ENCODE assay signal across 8 cellular contexts in the genomic region with DNA sequence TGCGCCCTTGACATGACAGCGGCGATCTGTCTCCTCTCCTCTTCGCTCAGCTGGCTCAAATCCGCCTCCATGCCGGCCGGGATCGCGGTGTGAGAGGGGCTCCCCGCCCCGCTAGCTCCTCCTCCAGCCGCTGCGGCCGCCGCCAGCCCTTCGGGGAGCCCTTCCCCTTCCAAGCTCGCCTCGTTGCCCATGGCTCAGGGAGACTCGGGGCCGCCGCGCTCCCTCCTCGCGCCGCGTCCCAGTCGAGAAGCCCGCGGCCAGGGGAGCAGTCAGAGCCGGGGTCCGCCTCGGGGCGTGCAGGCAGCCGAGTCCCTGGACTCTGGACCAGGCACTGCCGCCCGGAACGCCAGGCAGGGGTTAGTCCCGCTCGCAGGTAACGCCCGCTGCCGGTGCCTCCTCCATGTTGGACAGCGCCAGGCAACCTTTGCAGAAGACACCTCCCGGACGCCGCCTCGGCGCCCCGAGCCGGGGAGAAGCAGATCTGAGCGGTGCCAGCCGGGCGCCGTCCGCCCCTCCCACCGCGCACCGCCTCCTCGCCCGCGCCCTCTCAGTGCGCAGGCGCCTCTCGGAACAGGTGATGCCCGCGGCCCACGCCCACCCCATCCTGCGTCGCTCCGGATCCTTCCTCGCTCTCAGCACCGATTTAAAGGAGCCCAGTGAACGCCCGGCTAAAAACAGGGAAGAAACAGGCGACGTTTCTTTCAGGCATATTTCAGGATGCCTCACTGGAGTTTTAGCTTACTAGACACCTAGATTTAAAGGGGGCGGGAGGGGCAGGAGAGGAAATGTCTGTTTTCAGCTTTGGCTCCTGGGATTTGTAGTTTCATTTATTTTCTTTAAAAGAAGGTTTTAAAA.
DNase-seq lines count a peak whose midpoint lies in the region; ATAC-seq lines count a peak whose summit lies in the region.

A gene with protein sequence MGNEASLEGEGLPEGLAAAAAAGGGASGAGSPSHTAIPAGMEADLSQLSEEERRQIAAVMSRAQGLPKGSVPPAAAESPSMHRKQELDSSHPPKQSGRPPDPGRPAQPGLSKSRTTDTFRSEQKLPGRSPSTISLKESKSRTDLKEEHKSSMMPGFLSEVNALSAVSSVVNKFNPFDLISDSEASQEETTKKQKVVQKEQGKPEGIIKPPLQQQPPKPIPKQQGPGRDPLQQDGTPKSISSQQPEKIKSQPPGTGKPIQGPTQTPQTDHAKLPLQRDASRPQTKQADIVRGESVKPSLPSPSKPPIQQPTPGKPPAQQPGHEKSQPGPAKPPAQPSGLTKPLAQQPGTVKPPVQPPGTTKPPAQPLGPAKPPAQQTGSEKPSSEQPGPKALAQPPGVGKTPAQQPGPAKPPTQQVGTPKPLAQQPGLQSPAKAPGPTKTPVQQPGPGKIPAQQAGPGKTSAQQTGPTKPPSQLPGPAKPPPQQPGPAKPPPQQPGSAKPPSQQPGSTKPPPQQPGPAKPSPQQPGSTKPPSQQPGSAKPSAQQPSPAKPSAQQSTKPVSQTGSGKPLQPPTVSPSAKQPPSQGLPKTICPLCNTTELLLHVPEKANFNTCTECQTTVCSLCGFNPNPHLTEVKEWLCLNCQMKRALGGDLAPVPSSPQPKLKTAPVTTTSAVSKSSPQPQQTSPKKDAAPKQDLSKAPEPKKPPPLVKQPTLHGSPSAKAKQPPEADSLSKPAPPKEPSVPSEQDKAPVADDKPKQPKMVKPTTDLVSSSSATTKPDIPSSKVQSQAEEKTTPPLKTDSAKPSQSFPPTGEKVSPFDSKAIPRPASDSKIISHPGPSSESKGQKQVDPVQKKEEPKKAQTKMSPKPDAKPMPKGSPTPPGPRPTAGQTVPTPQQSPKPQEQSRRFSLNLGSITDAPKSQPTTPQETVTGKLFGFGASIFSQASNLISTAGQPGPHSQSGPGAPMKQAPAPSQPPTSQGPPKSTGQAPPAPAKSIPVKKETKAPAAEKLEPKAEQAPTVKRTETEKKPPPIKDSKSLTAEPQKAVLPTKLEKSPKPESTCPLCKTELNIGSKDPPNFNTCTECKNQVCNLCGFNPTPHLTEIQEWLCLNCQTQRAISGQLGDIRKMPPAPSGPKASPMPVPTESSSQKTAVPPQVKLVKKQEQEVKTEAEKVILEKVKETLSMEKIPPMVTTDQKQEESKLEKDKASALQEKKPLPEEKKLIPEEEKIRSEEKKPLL (N-terminal part only) (minus strand): TSS at position 483 of the 855 bp plus-strand sequence. CDS start 292 bp downstream, at position 191.

- no peaks in the 10 kb centered on the region for H3K36me3 ChIP-seq in ACC112 (ENCODE audit: insufficient read depth, low read length)
- no peaks in the 10 kb centered on the region for H3K36me3 ChIP-seq in effector memory CD4-positive, alpha-beta T cell (ENCODE audit: control insufficient read depth, insufficient read depth, low read length)

- DNase-seq in NCI-H345 (lab: John Stamatoyannopoulos, UW) (peak; percentile 95), medulla oblongata (ENCODE audit: extremely low spot score) (peak; percentile 81)
- DNase-seq in activated CD4-positive, alpha-beta T cell treated with anti-CD3 and anti-CD28 coated beads, Interleukin-2, amount 50 U/mL, for 1 hour, result peak; percentile 15
- DNase-seq in effector memory CD4-positive, alpha-beta T cell, result peak in 1 of 3 donors; percentile 4
- peak; percentile 35 to 50 for DNase-seq in stimulated activated CD8-positive, alpha-beta memory T cell treated with anti-CD3 and anti-CD28 coated beads, Interleukin-15, amount 100 ng/mL, for 48 hours (ENCODE audit: low read depth in 2 of 2)

- no peaks in the 10 kb centered on the region for H3K9me3 ChIP-seq in effector memory CD4-positive, alpha-beta T cell (ENCODE audit: control insufficient read depth, low read length)

- ATAC-seq in GM18909 (IDR thresholded peaks at IDR 0.05; ENCODE audit: poor library complexity, unreplicated experiment) (peak; percentile 96), HG03196 (IDR thresholded peaks at IDR 0.05; ENCODE audit: unreplicated experiment) (peak; percentile 97)

- H3K4me3 ChIP-seq in ACC112 (ENCODE audit: low read depth, low read length), result peak within 1 kb of the TSS; percentile 78
- H3K4me3 ChIP-seq in effector memory CD4-positive, alpha-beta T cell (ENCODE audit: insufficient read depth, low read depth, low read length, poor library complexity, severe bottlenecking), result peak within 1 kb of the TSS; percentile 25

- peak within 1 kb of the TSS; percentile 94 for H2AFZ ChIP-seq in ACC112 (ENCODE audit: low read length, unreplicated experiment)

- H3K27ac ChIP-seq in ACC112 (ENCODE audit: low read depth, low read length), result no peak within 1 kb of the TSS
- H3K27ac ChIP-seq in effector memory CD4-positive, alpha-beta T cell (ENCODE audit: insufficient read depth, low read length, poor library complexity, severe bottlenecking), result no peak within 1 kb of the TSS

- H3K79me2 ChIP-seq in ACC112 (ENCODE audit: control insufficient read depth, insufficient read depth, low read length, unreplicated experiment), result no peaks in the 10 kb centered on the region

- peaks cover 47% of the 10 kb centered on the region for H3K27me3 ChIP-seq in ACC112 (ENCODE audit: insufficient read depth, low read length)
- H3K27me3 ChIP-seq in effector memory CD4-positive, alpha-beta T cell (replicated peaks; ENCODE audit: control insufficient read depth, insufficient read depth, low read length, poor library complexity, severe bottlenecking), result no peaks in the 10 kb centered on the region

- no peaks in the 10 kb centered on the region for H3K4me1 ChIP-seq in ACC112 (ENCODE audit: control insufficient read depth, insufficient read depth, low read length, unreplicated experiment)
- H3K4me1 ChIP-seq in effector memory CD4-positive, alpha-beta T cell (ENCODE audit: control insufficient read depth, insufficient read depth, low read length, poor library complexity, severe bottlenecking), result no peaks in the 10 kb centered on the region
